Comparison of ENCODE assay signal across 1 cellular context in the genomic region with DNA sequence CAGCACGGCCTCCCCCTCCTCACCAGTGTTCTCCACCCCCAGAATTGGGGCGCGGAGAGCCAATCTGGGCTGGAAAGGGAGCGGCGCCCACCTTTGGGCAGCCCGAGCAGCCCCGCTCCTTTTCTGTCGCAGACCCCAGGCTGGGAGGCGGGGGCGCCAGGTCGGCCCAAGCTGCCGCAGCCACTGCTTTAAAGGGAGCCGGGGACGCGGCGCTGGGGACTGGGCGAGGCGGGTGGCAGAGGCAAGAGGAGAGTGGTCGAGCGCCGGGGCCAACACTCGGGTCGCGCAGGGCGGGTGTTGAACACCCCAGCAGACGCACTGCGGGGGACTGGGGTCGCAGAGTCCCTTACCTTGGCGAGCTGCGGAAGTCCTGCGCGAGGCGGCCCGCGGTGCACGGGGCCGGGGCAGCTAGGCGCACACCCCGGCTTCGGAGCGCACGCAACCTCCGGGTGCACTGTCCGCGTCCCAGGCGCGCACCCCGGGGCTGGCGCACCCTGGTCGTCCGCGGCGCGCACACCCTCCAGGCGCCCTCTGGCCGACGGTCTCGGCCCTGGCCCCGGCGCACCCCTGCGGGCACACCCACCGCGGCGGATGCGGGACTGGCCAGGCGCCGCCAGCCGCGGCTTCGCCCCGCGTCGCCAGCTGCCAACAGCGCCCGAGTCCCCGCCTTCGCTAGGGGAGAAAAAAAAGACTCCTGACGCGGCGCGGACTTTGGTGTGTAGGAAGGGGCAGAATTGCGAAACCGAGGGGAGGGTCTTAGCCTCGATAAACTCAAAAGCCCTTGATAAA.
A peak's percentile ranks its signal among the peaks of the same experiment; 100 is the strongest.
TF ChIP-seq lines count a peak whose summit lies in the region.

A gene (minus strand): TSS at position 679 of the 789 bp plus-strand sequence. CDS start 37,870 bp downstream, outside the sequence.

TF ChIP-seq in HepG2, 621 proteins besides CTCF, POLR2A, EP300 and RAD21 (continued from another document and continues in another):
- TF ChIP-seq, protein P1, sequence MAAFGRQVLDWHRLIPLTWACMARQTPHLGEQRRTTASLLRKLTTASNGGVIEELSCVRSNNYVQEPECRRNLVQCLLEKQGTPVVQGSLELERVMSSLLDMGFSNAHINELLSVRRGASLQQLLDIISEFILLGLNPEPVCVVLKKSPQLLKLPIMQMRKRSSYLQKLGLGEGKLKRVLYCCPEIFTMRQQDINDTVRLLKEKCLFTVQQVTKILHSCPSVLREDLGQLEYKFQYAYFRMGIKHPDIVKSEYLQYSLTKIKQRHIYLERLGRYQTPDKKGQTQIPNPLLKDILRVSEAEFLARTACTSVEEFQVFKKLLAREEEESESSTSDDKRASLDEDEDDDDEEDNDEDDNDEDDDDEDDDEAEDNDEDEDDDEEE (CRISPR knock-in tag; IDR thresholded peaks at IDR 0.05): no peak
- TF ChIP-seq, protein P2, sequence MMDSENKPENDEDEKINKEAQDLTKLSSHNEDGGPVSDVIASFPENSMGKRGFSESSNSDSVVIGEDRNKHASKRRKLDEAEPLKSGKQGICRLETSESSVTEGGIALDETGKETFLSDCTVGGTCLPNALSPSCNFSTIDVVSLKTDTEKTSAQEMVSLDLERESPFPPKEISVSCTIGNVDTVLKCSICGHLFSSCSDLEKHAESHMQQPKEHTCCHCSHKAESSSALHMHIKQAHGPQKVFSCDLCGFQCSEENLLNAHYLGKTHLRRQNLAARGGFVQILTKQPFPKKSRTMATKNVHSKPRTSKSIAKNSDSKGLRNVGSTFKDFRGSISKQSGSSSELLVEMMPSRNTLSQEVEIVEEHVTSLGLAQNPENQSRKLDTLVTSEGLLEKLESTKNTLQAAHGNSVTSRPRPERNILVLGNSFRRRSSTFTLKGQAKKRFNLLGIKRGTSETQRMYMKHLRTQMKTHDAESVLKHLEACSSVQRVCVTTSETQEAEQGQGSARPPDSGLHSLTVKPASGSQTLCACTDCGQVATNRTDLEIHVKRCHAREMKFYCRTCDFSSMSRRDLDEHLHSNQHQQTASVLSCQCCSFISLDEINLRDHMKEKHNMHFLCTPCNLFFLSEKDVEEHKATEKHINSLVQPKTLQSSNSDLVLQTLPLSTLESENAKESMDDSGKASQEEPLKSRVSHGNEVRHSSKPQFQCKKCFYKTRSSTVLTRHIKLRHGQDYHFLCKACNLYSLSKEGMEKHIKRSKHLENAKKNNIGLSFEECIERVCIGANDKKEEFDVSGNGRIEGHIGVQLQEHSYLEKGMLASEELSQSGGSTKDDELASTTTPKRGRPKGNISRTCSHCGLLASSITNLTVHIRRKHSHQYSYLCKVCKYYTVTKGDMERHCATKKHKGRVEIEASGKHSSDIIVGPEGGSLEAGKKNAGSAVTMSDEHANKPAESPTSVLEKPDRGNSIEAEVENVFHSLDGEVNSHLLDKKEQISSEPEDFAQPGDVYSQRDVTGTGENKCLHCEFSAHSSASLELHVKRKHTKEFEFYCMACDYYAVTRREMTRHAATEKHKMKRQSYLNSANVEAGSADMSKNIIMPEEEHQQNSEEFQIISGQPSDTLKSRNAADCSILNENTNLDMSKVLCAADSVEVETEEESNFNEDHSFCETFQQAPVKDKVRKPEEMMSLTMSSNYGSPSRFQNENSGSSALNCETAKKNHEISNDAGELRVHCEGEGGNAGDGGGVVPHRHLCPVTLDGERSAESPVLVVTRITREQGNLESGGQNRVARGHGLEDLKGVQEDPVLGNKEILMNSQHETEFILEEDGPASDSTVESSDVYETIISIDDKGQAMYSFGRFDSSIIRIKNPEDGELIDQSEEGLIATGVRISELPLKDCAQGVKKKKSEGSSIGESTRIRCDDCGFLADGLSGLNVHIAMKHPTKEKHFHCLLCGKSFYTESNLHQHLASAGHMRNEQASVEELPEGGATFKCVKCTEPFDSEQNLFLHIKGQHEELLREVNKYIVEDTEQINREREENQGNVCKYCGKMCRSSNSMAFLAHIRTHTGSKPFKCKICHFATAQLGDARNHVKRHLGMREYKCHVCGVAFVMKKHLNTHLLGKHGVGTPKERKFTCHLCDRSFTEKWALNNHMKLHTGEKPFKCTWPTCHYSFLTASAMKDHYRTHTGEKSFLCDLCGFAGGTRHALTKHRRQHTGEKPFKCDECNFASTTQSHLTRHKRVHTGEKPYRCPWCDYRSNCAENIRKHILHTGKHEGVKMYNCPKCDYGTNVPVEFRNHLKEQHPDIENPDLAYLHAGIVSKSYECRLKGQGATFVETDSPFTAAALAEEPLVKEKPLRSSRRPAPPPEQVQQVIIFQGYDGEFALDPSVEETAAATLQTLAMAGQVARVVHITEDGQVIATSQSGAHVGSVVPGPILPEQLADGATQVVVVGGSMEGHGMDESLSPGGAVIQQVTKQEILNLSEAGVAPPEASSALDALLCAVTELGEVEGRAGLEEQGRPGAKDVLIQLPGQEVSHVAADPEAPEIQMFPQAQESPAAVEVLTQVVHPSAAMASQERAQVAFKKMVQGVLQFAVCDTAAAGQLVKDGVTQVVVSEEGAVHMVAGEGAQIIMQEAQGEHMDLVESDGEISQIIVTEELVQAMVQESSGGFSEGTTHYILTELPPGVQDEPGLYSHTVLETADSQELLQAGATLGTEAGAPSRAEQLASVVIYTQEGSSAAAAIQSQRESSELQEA (CRISPR knock-in tag; IDR thresholded peaks at IDR 0.05; ENCODE audit: not compliant biosample characterization): peak; percentile 36
- TF ChIP-seq ZNF569 (CRISPR knock-in tag; IDR thresholded peaks at IDR 0.05; ENCODE audit: borderline replicate concordance): no peak
- TF ChIP-seq, protein P3, sequence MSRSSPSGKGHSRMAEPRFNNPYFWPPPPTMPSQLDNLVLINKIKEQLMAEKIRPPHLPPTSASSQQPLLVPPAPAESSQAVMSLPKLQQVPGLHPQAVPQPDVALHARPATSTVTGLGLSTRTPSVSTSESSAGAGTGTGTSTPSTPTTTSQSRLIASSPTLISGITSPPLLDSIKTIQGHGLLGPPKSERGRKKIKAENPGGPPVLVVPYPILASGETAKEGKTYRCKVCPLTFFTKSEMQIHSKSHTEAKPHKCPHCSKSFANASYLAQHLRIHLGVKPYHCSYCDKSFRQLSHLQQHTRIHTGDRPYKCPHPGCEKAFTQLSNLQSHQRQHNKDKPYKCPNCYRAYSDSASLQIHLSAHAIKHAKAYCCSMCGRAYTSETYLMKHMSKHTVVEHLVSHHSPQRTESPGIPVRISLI (CRISPR knock-in tag; IDR thresholded peaks at IDR 0.05; ENCODE audit: borderline replicate concordance): peak; percentile 97
- no peak for TF ChIP-seq ZBTB20 (CRISPR knock-in tag; IDR thresholded peaks at IDR 0.05; ENCODE audit: borderline replicate concordance, low read depth)
- TF ChIP-seq ZNF501 (CRISPR knock-in tag; IDR thresholded peaks at IDR 0.05): no peak
- TF ChIP-seq, protein P4, sequence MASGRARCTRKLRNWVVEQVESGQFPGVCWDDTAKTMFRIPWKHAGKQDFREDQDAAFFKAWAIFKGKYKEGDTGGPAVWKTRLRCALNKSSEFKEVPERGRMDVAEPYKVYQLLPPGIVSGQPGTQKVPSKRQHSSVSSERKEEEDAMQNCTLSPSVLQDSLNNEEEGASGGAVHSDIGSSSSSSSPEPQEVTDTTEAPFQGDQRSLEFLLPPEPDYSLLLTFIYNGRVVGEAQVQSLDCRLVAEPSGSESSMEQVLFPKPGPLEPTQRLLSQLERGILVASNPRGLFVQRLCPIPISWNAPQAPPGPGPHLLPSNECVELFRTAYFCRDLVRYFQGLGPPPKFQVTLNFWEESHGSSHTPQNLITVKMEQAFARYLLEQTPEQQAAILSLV (CRISPR knock-in tag; IDR thresholded peaks at IDR 0.05; ENCODE audit: borderline replicate concordance): 0 out of 2 replicates have a peak, but pooled peaks have one; percentile 17
- 0 out of 2 replicates have a peak, but pooled peaks have one; percentile 76 for TF ChIP-seq CHCHD3 (CRISPR knock-in tag; IDR thresholded peaks at IDR 0.05)
- peak; percentile 38; the same call in 1 of the 2 replicates for TF ChIP-seq ZNF564 (CRISPR knock-in tag; IDR thresholded peaks at IDR 0.05)
- no peak for TF ChIP-seq PHF5A (CRISPR knock-in tag; IDR thresholded peaks at IDR 0.05; ENCODE audit: low read depth, unreplicated experiment)
- peak; percentile 56; the same call in 1 of the 2 replicates for TF ChIP-seq KLF12 (CRISPR knock-in tag; IDR thresholded peaks at IDR 0.05; ENCODE audit: borderline replicate concordance)
- TF ChIP-seq CREB1 (IDR thresholded peaks at IDR 0.05): no peak
- 0 out of 2 replicates have a peak, but pooled peaks have one; percentile 28 for TF ChIP-seq CREB1 (CRISPR knock-in tag; IDR thresholded peaks at IDR 0.05)
- peak; percentile 88 for TF ChIP-seq CEBPB (IDR thresholded peaks at IDR 0.05; ENCODE audit: borderline replicate concordance, low read depth, low read length)
- no peak for TF ChIP-seq GATAD1 (CRISPR knock-in tag; IDR thresholded peaks at IDR 0.05)
- TF ChIP-seq ZNF383 (CRISPR knock-in tag; IDR thresholded peaks at IDR 0.05; ENCODE audit: borderline replicate concordance): no peak
- TF ChIP-seq, protein P5, sequence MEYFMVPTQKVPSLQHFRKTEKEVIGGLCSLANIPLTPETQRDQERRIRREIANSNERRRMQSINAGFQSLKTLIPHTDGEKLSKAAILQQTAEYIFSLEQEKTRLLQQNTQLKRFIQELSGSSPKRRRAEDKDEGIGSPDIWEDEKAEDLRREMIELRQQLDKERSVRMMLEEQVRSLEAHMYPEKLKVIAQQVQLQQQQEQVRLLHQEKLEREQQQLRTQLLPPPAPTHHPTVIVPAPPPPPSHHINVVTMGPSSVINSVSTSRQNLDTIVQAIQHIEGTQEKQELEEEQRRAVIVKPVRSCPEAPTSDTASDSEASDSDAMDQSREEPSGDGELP (IDR thresholded peaks at IDR 0.05; ENCODE audit: borderline replicate concordance, low read depth): 0 out of 2 replicates have a peak, but pooled peaks have one; percentile 10
- TF ChIP-seq FOXO1 (CRISPR knock-in tag; IDR thresholded peaks at IDR 0.05): no peak
- peak; percentile 70 for TF ChIP-seq ATF7-NPFF (CRISPR knock-in tag; IDR thresholded peaks at IDR 0.05; ENCODE audit: low read depth)
- no peak for TF ChIP-seq ZNF672 (CRISPR knock-in tag; IDR thresholded peaks at IDR 0.05)
- TF ChIP-seq, protein P6, sequence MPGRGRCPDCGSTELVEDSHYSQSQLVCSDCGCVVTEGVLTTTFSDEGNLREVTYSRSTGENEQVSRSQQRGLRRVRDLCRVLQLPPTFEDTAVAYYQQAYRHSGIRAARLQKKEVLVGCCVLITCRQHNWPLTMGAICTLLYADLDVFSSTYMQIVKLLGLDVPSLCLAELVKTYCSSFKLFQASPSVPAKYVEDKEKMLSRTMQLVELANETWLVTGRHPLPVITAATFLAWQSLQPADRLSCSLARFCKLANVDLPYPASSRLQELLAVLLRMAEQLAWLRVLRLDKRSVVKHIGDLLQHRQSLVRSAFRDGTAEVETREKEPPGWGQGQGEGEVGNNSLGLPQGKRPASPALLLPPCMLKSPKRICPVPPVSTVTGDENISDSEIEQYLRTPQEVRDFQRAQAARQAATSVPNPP (CRISPR knock-in tag; IDR thresholded peaks at IDR 0.05): no peak
- peak; percentile 65; the same call in 1 of the 2 replicates for TF ChIP-seq SP4 (CRISPR knock-in tag; IDR thresholded peaks at IDR 0.05)
- TF ChIP-seq TP53 (CRISPR knock-in tag; conservative IDR thresholded peaks at IDR 0.05): no peak
- TF ChIP-seq HNF4A (CRISPR knock-in tag; IDR thresholded peaks at IDR 0.05): peak; percentile 81
- peak; percentile 9; the same call in 1 of the 2 replicates for TF ChIP-seq FOXK1 (CRISPR knock-in tag; IDR thresholded peaks at IDR 0.05; ENCODE audit: borderline replicate concordance, low read depth)
- peak; percentile 23 for TF ChIP-seq ZFX (CRISPR knock-in tag; IDR thresholded peaks at IDR 0.05; ENCODE audit: low read depth)
- no peak for TF ChIP-seq ZNF572 (CRISPR knock-in tag; IDR thresholded peaks at IDR 0.05)
- peak; percentile 62 for TF ChIP-seq ASH2L (IDR thresholded peaks at IDR 0.05; ENCODE audit: insufficient read length, low read depth, low read length)
- 0 out of 2 replicates have a peak, but pooled peaks have one; percentile 23 for TF ChIP-seq ZFP90 (CRISPR knock-in tag; IDR thresholded peaks at IDR 0.05; ENCODE audit: borderline replicate concordance)
- TF ChIP-seq, protein P7, sequence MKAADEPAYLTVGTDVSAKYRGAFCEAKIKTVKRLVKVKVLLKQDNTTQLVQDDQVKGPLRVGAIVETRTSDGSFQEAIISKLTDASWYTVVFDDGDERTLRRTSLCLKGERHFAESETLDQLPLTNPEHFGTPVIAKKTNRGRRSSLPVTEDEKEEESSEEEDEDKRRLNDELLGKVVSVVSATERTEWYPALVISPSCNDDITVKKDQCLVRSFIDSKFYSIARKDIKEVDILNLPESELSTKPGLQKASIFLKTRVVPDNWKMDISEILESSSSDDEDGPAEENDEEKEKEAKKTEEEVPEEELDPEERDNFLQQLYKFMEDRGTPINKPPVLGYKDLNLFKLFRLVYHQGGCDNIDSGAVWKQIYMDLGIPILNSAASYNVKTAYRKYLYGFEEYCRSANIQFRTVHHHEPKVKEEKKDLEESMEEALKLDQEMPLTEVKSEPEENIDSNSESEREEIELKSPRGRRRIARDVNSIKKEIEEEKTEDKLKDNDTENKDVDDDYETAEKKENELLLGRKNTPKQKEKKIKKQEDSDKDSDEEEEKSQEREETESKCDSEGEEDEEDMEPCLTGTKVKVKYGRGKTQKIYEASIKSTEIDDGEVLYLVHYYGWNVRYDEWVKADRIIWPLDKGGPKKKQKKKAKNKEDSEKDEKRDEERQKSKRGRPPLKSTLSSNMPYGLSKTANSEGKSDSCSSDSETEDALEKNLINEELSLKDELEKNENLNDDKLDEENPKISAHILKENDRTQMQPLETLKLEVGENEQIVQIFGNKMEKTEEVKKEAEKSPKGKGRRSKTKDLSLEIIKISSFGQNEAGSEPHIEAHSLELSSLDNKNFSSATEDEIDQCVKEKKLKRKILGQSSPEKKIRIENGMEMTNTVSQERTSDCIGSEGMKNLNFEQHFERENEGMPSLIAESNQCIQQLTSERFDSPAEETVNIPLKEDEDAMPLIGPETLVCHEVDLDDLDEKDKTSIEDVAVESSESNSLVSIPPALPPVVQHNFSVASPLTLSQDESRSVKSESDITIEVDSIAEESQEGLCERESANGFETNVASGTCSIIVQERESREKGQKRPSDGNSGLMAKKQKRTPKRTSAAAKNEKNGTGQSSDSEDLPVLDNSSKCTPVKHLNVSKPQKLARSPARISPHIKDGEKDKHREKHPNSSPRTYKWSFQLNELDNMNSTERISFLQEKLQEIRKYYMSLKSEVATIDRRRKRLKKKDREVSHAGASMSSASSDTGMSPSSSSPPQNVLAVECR (CRISPR knock-in tag; IDR thresholded peaks at IDR 0.05; ENCODE audit: borderline replicate concordance): peak; percentile 56
- TF ChIP-seq, protein P8, sequence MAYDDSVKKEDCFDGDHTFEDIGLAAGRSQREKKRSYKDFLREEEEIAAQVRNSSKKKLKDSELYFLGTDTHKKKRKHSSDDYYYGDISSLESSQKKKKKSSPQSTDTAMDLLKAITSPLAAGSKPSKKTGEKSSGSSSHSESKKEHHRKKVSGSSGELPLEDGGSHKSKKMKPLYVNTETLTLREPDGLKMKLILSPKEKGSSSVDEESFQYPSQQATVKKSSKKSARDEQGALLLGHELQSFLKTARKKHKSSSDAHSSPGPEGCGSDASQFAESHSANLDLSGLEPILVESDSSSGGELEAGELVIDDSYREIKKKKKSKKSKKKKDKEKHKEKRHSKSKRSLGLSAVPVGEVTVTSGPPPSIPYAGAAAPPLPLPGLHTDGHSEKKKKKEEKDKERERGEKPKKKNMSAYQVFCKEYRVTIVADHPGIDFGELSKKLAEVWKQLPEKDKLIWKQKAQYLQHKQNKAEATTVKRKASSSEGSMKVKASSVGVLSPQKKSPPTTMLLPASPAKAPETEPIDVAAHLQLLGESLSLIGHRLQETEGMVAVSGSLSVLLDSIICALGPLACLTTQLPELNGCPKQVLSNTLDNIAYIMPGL (CRISPR knock-in tag; IDR thresholded peaks at IDR 0.05; ENCODE audit: borderline replicate concordance in 1 of 2, low read depth in 1 of 2): peak in 1 of 2 experiments; percentile 63; a peak in 2 of 4 replicates
- peak; percentile 54; the same call in 1 of the 2 replicates for TF ChIP-seq ZNF292 (CRISPR knock-in tag; IDR thresholded peaks at IDR 0.05; ENCODE audit: borderline replicate concordance, low read depth)
